ENCODE assay signal across 9 cellular contexts in the genomic region with DNA sequence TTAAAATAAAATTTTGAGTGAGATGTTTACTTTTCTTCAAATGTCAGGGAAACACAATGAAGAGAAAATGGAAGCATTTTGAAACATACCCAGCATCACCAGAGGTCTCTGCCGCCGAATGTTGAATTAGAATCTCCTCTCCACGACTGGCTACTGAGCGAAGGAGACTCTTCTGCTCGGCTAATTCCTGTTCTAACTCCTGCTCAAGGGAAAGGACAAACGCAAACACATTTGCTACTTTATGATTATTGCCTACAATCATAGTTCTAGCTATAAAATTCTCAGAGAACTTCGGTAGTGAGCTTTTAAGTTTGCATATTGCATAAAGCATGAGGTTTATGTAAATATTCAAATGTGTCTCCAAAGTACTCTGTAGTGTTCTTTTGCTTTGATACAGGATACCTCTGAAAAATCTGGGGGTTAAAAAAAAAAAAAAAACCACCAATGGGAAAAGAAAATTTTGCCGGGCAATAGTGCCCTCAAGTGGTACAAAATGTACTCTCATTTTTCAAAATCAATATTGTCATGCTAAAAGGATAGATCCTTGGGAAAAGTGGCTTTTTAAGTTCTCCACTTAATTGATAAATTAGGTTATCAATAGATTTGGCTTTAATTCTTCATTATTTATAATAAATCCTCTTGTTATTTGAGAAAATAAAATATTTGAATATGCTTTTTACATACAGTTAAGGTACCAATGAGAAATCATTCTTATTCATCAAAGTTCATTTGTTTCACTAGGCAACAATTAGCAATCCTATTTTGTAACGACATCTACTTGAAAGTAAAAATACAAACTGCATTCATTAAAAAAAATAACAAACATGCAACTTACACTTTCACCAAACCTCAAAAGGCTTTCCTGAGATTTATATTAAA.
DNase-seq lines count a peak whose midpoint lies in the region; ATAC-seq, FAIRE-seq and TF ChIP-seq lines count a peak whose summit lies in the region.
"Had no signal": no experiment of that assay in that cellular context is flagged by ENCODE, and none has a peak within 500 bp of the region (broad histone marks: within the 10 kb centered on the region; RNA-seq: fewer than 3 reads in every experiment).

No MANE protein-coding gene starts in this region.

- H3K27ac ChIP-seq in HepG2 (ENCODE audit: extremely low read length, insufficient read depth, low read length), result no peak overlapping the region

- BruUV-seq in HepG2 (replicated peaks; lab: Mats Ljungman, UMichigan), result no TSS peak

- no peak for ATAC-seq in activated T-cell treated with anti-CD3 and anti-CD28 coated beads, Interleukin-2, amount 50 U/mL, for 72 hours (replicated peaks in 1 of 2)
- no peak for ATAC-seq in HepG2
- ATAC-seq in GM19328 (IDR thresholded peaks at IDR 0.05; ENCODE audit: unreplicated experiment), result no peak
- no peak for ATAC-seq in HG02678 (IDR thresholded peaks at IDR 0.05; ENCODE audit: unreplicated experiment)

- no peaks in the 10 kb centered on the region for H4K20me1 ChIP-seq in HepG2 (ENCODE audit: insufficient read depth, low read length)

- no peak overlapping the region for H2AFZ ChIP-seq in HepG2 (ENCODE audit: low read length)

- no peaks in the 10 kb centered on the region for H3K36me3 ChIP-seq in HepG2 (replicated peaks in 1 of 2; ENCODE audit: control insufficient read depth in 1 of 2, insufficient read depth in 2 of 2, low read length in 2 of 2)

- in situ Hi-C loops in HepG2 (cut with HindIII; ENCODE audit: extremely low pct_ligation_motif_present, low pct_unique_long_range_greater_than_20kb), result loop anchor here (5.0 to 10.0 kb wide), 2 partner anchors 501 to 603 kb away; no protein-coding TSS in a partner anchor

- H3K4me1 ChIP-seq in HepG2 (ENCODE audit: insufficient read depth, low read length), result no peaks in the 10 kb centered on the region

- TF ChIP-seq POLR2A in HepG2 (IDR thresholded peaks at IDR 0.05; ENCODE audit: insufficient read depth in 1 of 2, low read depth in 2 of 2, low read length in 2 of 2), result no peak

- 57% methylated on average over 9 of the region's 9 CpGs for WGBS in HepG2 (ENCODE audit: low lambda C conversion rate)

- H3K36me3 Mint-ChIP-seq in activated T-cell treated with anti-CD3 and anti-CD28 coated beads, Interleukin-2, amount 50 U/mL, for 72 hours (ENCODE audit: insufficient read depth in 2 of 2), result peaks cover 0 to 3% of the 10 kb centered on the region in 2 donors

- CTCF ChIA-PET in HepG2 (lab: Yijun Ruan, JAX; ENCODE audit: low intra/inter-chr PET ratio, low total read pairs), result interaction anchor here (0.7 to 2.5 kb wide), 5 partner anchors 11 to 620 kb away, joined by 3 to 28 read pairs (median 7); no protein-coding TSS in a partner anchor

- POLR2A ChIA-PET in HepG2 (lab: Yijun Ruan, JAX), result interaction anchor here (0.7 kb wide), 1 partner anchor 63 kb away, joined by 3 read pairs; no protein-coding TSS in a partner anchor

- H3K9me3 Mint-ChIP-seq in activated T-cell treated with anti-CD3 and anti-CD28 coated beads, Interleukin-2, amount 50 U/mL, for 72 hours, result no peaks in the 10 kb centered on the region
- H3K9me3 Mint-ChIP-seq: activated naive CD8-positive, alpha-beta T cell treated with anti-CD3 and anti-CD28 coated beads, Interleukin-2, amount 10 ng/mL, durations not matched to agents 7 days and 5 days had no signal

- FAIRE-seq in HepG2 (lab: Jason Lieb, UNC), result peak; percentile 63

- peak; percentile 68 for TF ChIP-seq CTCF in HepG2 (CRISPR knock-in tag; IDR thresholded peaks at IDR 0.05)

- H3K9ac ChIP-seq in HepG2 (ENCODE audit: insufficient read depth, low read depth, low read length), result no peak overlapping the region

- no peak for TF ChIP-seq EP300 in HepG2 (IDR thresholded peaks at IDR 0.05; ENCODE audit: low read depth in 2 of 2, low read length in 2 of 2)
- no peak for TF ChIP-seq EP300 in HepG2 (CRISPR knock-in tag; IDR thresholded peaks at IDR 0.05; ENCODE audit: borderline replicate concordance)

- peak; percentile 10 to 22 for DNase-seq in activated T-cell treated with anti-CD3 and anti-CD28 coated beads, Interleukin-2, amount 50 U/mL, for 72 hours
- no peak for DNase-seq in activated T-cell treated with anti-CD3 and anti-CD28 coated beads, Interleukin-2, amount 50 U/mL, for 48 hours
- DNase-seq in NAMALWA (ENCODE audit: low spot score), result peak; percentile 55
- DNase-seq in astrocyte of the hippocampus (ENCODE audit: low read depth, low spot score), result peak; percentile 41
- peak; percentile 45 for DNase-seq in HepG2 (ENCODE audit: low spot score)
- no peak for DNase-seq in amniotic stem cell (lab: John Stamatoyannopoulos, UW)
- DNase-seq: activated naive CD8-positive, alpha-beta T cell treated with anti-CD3 and anti-CD28 coated beads, Interleukin-2, amount 10 ng/mL, durations not matched to agents 7 days and 5 days had no signal

- H3K27ac Mint-ChIP-seq in activated T-cell treated with anti-CD3 and anti-CD28 coated beads, Interleukin-2, amount 50 U/mL, for 72 hours, result no peak overlapping the region
- H3K27ac Mint-ChIP-seq: activated naive CD8-positive, alpha-beta T cell treated with anti-CD3 and anti-CD28 coated beads, Interleukin-2, amount 10 ng/mL, durations not matched to agents 7 days and 5 days had no signal

- H3K9me3 ChIP-seq in HepG2 (ENCODE audit: low read length), result peaks cover 8% of the 10 kb centered on the region

- no peaks in the 10 kb centered on the region for H3K79me2 ChIP-seq in HepG2 (ENCODE audit: insufficient read depth, low read length)

- H3K27me3 Mint-ChIP-seq in activated T-cell treated with anti-CD3 and anti-CD28 coated beads, Interleukin-2, amount 50 U/mL, for 72 hours (ENCODE audit: low read depth), result no peaks in the 10 kb centered on the region
- H3K27me3 Mint-ChIP-seq: activated naive CD8-positive, alpha-beta T cell treated with anti-CD3 and anti-CD28 coated beads, Interleukin-2, amount 10 ng/mL, durations not matched to agents 7 days and 5 days had no signal

- H3K4me1 Mint-ChIP-seq in activated T-cell treated with anti-CD3 and anti-CD28 coated beads, Interleukin-2, amount 50 U/mL, for 72 hours (ENCODE audit: low read depth), result peaks cover 8% of the 10 kb centered on the region

- TF ChIP-seq RAD21 in HepG2 (CRISPR knock-in tag; IDR thresholded peaks at IDR 0.05), result peak; percentile 54; the same call in 1 of the 2 replicates

- no peak overlapping the region for H3K4me3 ChIP-seq in HepG2 (replicated peaks in 1 of 3; ENCODE audit: insufficient read depth in 1 of 3, low read depth in 2 of 3, low read length in 3 of 3)

- H3K4me2 ChIP-seq in HepG2 (ENCODE audit: low read depth, low read length), result no peak overlapping the region

- intact Hi-C loops in HepG2 (cut with micrococcal nuclease; ENCODE audit: unreplicated experiment), result loop anchor here (1.0 to 10.0 kb wide), 5 partner anchors 62 to 823 kb away; no protein-coding TSS in a partner anchor

- no peak overlapping the region for H3K4me3 Mint-ChIP-seq in activated T-cell treated with anti-CD3 and anti-CD28 coated beads, Interleukin-2, amount 50 U/mL, for 72 hours
- H3K4me3 Mint-ChIP-seq: activated naive CD8-positive, alpha-beta T cell treated with anti-CD3 and anti-CD28 coated beads, Interleukin-2, amount 10 ng/mL, durations not matched to agents 7 days and 5 days had no signal

- H3K27me3 ChIP-seq in HepG2 (ENCODE audit: control insufficient read depth in 1 of 2, insufficient read depth in 2 of 2, low read length in 2 of 2), result no peaks in the 10 kb centered on the region

TF ChIP-seq in HepG2, 621 proteins besides CTCF, POLR2A, EP300 and RAD21 (continues in another document):
- no peak for TF ChIP-seq REXO4 (CRISPR knock-in tag; IDR thresholded peaks at IDR 0.05; ENCODE audit: borderline replicate concordance)
- TF ChIP-seq ZNF362 (CRISPR knock-in tag; IDR thresholded peaks at IDR 0.05; ENCODE audit: borderline replicate concordance), result peak; percentile 94
- TF ChIP-seq TRIM22 (IDR thresholded peaks at IDR 0.05), result no peak
- no peak for TF ChIP-seq ZBTB21 (CRISPR knock-in tag; IDR thresholded peaks at IDR 0.05)
- TF ChIP-seq ZMYM4 (CRISPR knock-in tag; IDR thresholded peaks at IDR 0.05), result no peak
- TF ChIP-seq, protein P1, sequence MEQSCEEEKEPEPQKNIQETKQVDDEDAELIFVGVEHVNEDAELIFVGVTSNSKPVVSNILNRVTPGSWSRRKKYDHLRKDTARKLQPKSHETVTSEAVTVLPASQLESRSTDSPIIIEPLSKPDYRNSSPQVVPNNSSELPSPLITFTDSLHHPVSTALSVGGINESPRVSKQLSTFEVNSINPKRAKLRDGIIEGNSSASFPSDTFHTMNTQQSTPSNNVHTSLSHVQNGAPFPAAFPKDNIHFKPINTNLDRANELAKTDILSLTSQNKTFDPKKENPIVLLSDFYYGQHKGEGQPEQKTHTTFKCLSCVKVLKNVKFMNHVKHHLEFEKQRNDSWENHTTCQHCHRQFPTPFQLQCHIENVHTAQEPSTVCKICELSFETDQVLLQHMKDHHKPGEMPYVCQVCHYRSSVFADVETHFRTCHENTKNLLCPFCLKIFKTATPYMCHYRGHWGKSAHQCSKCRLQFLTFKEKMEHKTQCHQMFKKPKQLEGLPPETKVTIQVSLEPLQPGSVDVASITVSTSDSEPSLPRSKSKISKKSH (CRISPR knock-in tag; IDR thresholded peaks at IDR 0.05; ENCODE audit: borderline replicate concordance), result no peak
- no peak for TF ChIP-seq ZMYM3 (CRISPR knock-in tag; IDR thresholded peaks at IDR 0.05)

Comparison
In these comparisons a context has a peak if more than half of its experiments do, and no peak if none do; other contexts are left out.
1. DNase-seq: peak in activated T-cell treated with anti-CD3 and anti-CD28 coated beads, Interleukin-2, amount 50 U/mL, for 72 hours (2 of 2), NAMALWA (single experiment), astrocyte of the hippocampus (single experiment) and HepG2 (single experiment); none in activated T-cell treated with anti-CD3 and anti-CD28 coated beads, Interleukin-2, amount 50 U/mL, for 48 hours (0 of 2) and amniotic stem cell (single experiment).